Comparison of ENCODE assay signal across 8 cellular contexts in genomic region chr6:105879902-105880547, GRCh38.
DNase-seq lines count a peak whose midpoint lies in the region; ATAC-seq and TF ChIP-seq lines count a peak whose summit lies in the region.

No MANE protein-coding gene starts in this region.

- CTCF ChIA-PET in A673 (lab: Charles Lee): no interaction called here

- peaks cover 9 to 12% of the 10 kb centered on the region in 2 experiments for H3K4me1 ChIP-seq in neutrophil (ENCODE audit: control insufficient read depth in 1 of 2, insufficient read depth in 1 of 2, low read depth in 1 of 2, low read length in 1 of 2)
- H3K4me1 ChIP-seq in A673 (ENCODE audit: insufficient read depth, low read length, poor library complexity, severe bottlenecking): no peaks in the 10 kb centered on the region

- BruUV-seq in A673 (replicated peaks; lab: Mats Ljungman, UMichigan): no TSS peak

- DNase-seq in GF-D8 (lab: John Stamatoyannopoulos, UW) (peak; percentile 90), activated T-cell treated with anti-CD3 and anti-CD28 coated beads for 4 hours (peak; percentile 17), A673 (ENCODE audit: low spot score) (no peak), foreskin fibroblast (no peak)

- H3K4me3 ChIP-seq in neutrophil (ENCODE audit: low read depth in 1 of 2, low read length in 1 of 2): peak overlapping the region; percentile 0 to 8
- no peak overlapping the region for H3K4me3 ChIP-seq in A673 (ENCODE audit: low read depth, low read length, poor library complexity, severe bottlenecking)
- no peak overlapping the region for H3K4me3 ChIP-seq in foreskin fibroblast (ENCODE audit: low read depth in 1 of 2, low read length in 2 of 2)

- H3K9me3 ChIP-seq in neutrophil (no peaks in the 10 kb centered on the region), A673 (ENCODE audit: low read depth, low read length, poor library complexity, severe bottlenecking) (no peaks in the 10 kb centered on the region)

- intact Hi-C loops in A673 (cut with micrococcal nuclease; ENCODE audit: unreplicated experiment): no loop called here

- POLR2A ChIA-PET in A673 (lab: Charles Lee; ENCODE audit: low non-redundant PET): no interaction called here

- no peaks in the 10 kb centered on the region for H3K36me3 ChIP-seq in neutrophil
- no peaks in the 10 kb centered on the region for H3K36me3 ChIP-seq in A673 (ENCODE audit: insufficient read depth, low read length, poor library complexity, severe bottlenecking)

- peak overlapping the region; percentile 48 for H3K27ac ChIP-seq in neutrophil
- no peak overlapping the region for H3K27ac ChIP-seq in A673 (ENCODE audit: low read depth, low read length, poor library complexity, severe bottlenecking)

- H3K27me3 ChIP-seq in neutrophil (no peaks in the 10 kb centered on the region), A673 (replicated peaks; ENCODE audit: insufficient read depth, low read depth, low read length, poor library complexity) (peaks cover 21% of the 10 kb centered on the region)

- TF ChIP-seq CTCF in neutrophil (IDR thresholded peaks at IDR 0.05) (no peak), A673 (conservative IDR thresholded peaks at IDR 0.05; ENCODE audit: low read depth, low read length) (no peak), foreskin fibroblast (IDR thresholded peaks at IDR 0.05; ENCODE audit: low read depth, low read length) (no peak)

- ATAC-seq in HG03095 (IDR thresholded peaks at IDR 0.05; ENCODE audit: unreplicated experiment) (peak; percentile 60), HG03159 (IDR thresholded peaks at IDR 0.05; ENCODE audit: unreplicated experiment) (no peak), HG03354 (IDR thresholded peaks at IDR 0.05; ENCODE audit: poor library complexity, severe bottlenecking, unreplicated experiment) (no peak)

Comparison
In these comparisons a context has a peak if more than half of its experiments do, and no peak if none do; other contexts are left out.
1. DNase-seq: peak in GF-D8 (single experiment) and activated T-cell treated with anti-CD3 and anti-CD28 coated beads for 4 hours (single experiment); none in A673 (single experiment) and foreskin fibroblast (0 of 2).
2. H3K4me3 ChIP-seq: peak in neutrophil (2 of 2); none in A673 (single experiment) and foreskin fibroblast (0 of 2).